Comparison of ENCODE assay signal across 8 cellular contexts in the genomic region with DNA sequence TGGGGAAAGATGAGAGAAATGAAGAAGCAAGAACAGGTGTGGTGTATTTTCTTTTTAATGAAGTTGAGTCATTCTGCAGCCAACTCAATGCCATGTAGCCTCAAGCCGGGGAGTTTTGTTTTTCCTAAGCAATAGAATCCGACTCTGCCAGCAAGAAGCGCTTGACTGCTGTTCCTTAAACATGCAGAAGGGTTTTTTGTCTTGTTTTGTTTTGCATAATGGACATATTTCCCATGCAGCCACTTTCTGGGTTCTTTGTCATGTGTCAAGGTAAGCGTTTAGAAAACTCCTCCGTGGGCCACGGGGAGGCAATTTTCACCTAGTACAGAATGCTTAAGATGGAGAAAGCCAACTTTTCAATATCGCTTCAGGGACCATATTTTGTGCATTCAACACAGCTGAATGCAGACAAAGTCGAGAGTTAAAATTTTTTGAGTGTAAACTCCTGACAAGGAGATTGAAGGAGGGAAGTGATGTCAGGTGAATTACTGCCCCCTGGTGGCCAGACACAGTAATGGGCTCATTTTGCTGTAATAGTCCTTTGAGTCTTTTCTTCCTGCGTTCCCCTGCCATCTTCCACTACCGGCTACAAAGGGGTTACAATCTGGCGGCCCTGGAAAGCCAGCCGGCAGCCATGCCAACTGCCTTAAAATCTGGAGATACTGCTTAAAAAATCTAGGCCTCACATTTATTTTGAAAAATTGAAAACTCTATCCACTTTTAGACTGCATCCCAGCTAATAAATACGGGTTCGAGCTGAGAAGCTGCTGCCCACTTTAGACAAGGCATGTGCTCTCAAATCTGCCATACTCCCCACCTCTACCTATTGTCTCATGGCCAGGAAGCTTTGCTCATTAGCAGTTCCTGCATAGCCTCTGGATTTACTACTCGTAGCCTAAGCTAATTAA. TPM values are rescaled to one million over a fixed set of nuclear protein-coding genes. Genes with fewer than 3 reads are reported as not detected.
DNase-seq lines count a peak whose midpoint lies in the region; ATAC-seq, FAIRE-seq and TF ChIP-seq lines count a peak whose summit lies in the region.

No MANE protein-coding gene starts in this region.

- peaks cover 11% of the 10 kb centered on the region for H3K27me3 Mint-ChIP-seq in CD4-positive, alpha-beta T cell

- ATAC-seq in CD4-positive, alpha-beta T cell (ENCODE audit: poor library complexity) = no peak
- ATAC-seq in lower lobe of right lung (no peak), GM21515 (IDR thresholded peaks at IDR 0.05; ENCODE audit: unreplicated experiment) (no peak)

- FAIRE-seq in H54 (lab: Jason Lieb, UNC) = no peak

- peak overlapping the region; percentile 74 for H3K4me3 Mint-ChIP-seq in CD4-positive, alpha-beta T cell

- H3K27ac Mint-ChIP-seq in CD4-positive, alpha-beta T cell = peak overlapping the region; percentile 43

- no peaks in the 10 kb centered on the region for H3K36me3 ChIP-seq in lower lobe of right lung

- H3K4me1 ChIP-seq in lower lobe of right lung = peaks cover 16% of the 10 kb centered on the region

- CTCF ChIA-PET in CD4-positive, alpha-beta T cell (lab: Charles Lee) = interaction anchor here (0.6 to 1.1 kb wide), 5 partner anchors 10 to 123 kb away, joined by 3 to 5 read pairs (median 3); partner anchors contain the start of gene SART3

- no peaks in the 10 kb centered on the region for H3K9me3 Mint-ChIP-seq in CD4-positive, alpha-beta T cell

- no peaks in the 10 kb centered on the region for H3K9me3 ChIP-seq in CD4-positive, alpha-beta T cell (ENCODE audit: control insufficient read depth, low read length)
- no peaks in the 10 kb centered on the region for H3K9me3 ChIP-seq in lower lobe of right lung

- no peak for TF ChIP-seq POLR2A in H54 (IDR thresholded peaks at IDR 0.05; ENCODE audit: low read depth, low read length)

- H3K27me3 ChIP-seq in CD4-positive, alpha-beta T cell (ENCODE audit: control insufficient read depth, insufficient read depth, low read length) = no peaks in the 10 kb centered on the region
- H3K27me3 ChIP-seq in lower lobe of right lung (ENCODE audit: low read depth) = no peaks in the 10 kb centered on the region

- H3K4me3 ChIP-seq in coronary artery = no peak overlapping the region
- no peak overlapping the region for H3K4me3 ChIP-seq in lower lobe of right lung

- intact Hi-C loops in CD4-positive, alpha-beta T cell (cut with DNase I, micrococcal nuclease) = loop anchor here (1.0 to 10.0 kb wide), 14 partner anchors 220 to 1613 kb away; partner anchors contain the start of genes CORO1C (in 1 of the 2), IFT81 (in 1 of the 2), KCTD10 (in 1 of the 2) and MMAB (in 1 of the 2)
- intact Hi-C loops in lower lobe of right lung (cut with DNase I) = no loop called here

- POLR2A ChIA-PET in CD4-positive, alpha-beta T cell (lab: Charles Lee) = interaction anchor here (1.0 kb wide), 1 partner anchor 57 kb away, joined by 3 read pairs; no protein-coding TSS in a partner anchor

- peak; percentile 63 to 79 (median 70) for DNase-seq in CD4-positive, alpha-beta T cell
- DNase-seq in H54 (ENCODE audit: insufficient read length, low spot score) (peak; percentile 38), NCI-H2227 (lab: John Stamatoyannopoulos, UW; ENCODE audit: unreplicated experiment) (peak; percentile 87), coronary artery (ENCODE audit: low spot score) (no peak), lower lobe of right lung (peak; percentile 65)
- DNase-seq in activated CD4-positive, alpha-beta T cell treated with anti-CD3 and anti-CD28 coated beads for 48 hours = peak; percentile 85
- peak; percentile 50 to 66 (median 66) for DNase-seq in stimulated activated CD4-positive, alpha-beta T cell treated with anti-CD3 and anti-CD28 coated beads, TNF-alpha, amount 100 ng/mL, for 48 hours (ENCODE audit: low read depth in 3 of 3)

- H3K27ac ChIP-seq in CD4-positive, alpha-beta T cell (ENCODE audit: low read depth, low read length) = no peak overlapping the region
- no peak overlapping the region for H3K27ac ChIP-seq in coronary artery
- H3K27ac ChIP-seq in lower lobe of right lung = no peak overlapping the region

- H3K4me1 Mint-ChIP-seq in CD4-positive, alpha-beta T cell (ENCODE audit: low read depth) = peaks cover 27% of the 10 kb centered on the region

- peak; percentile 95 for TF ChIP-seq CTCF in CD4-positive, alpha-beta T cell (IDR thresholded peaks at IDR 0.05)
- TF ChIP-seq CTCF in coronary artery (IDR thresholded peaks at IDR 0.05) (peak; percentile 83), lower lobe of right lung (IDR thresholded peaks at IDR 0.05) (peak; percentile 89)

- peaks cover 13% of the 10 kb centered on the region for H3K36me3 Mint-ChIP-seq in CD4-positive, alpha-beta T cell (ENCODE audit: low read depth)

RNA-seq across cellular contexts. Expression of gene FICD, which starts 3.2 kb away (rescaled TPM):
- 1 to 10 TPM; 2.7 to 3.2 TPM for total RNA-seq in CD4-positive, alpha-beta T cell
- total RNA-seq in lower lobe of right lung = 8.3 TPM

RNA-seq across cellular contexts. Expression of gene SART3, which starts 49.1 kb away (rescaled TPM):
- total RNA-seq in CD4-positive, alpha-beta T cell = 100 to 1,000 TPM in 1 of 2 experiments, 10 to 100 TPM in 1; 95.1 to 104 TPM
- 42.8 TPM for total RNA-seq in lower lobe of right lung

RNA-seq across cellular contexts. Expression of gene ISCU, which starts 50.5 kb away (rescaled TPM):
- total RNA-seq in CD4-positive, alpha-beta T cell = 100 to 1,000 TPM; 269 to 270 TPM
- total RNA-seq in lower lobe of right lung = 133 TPM
